In genomic region chr20:20184711-20185110, GRCh38 we compare ENCODE assay signal across 19 cellular contexts.
"Had no signal": no experiment of that assay in that cellular context is flagged by ENCODE, and none has a peak within 500 bp of the region (broad histone marks: within the 10 kb centered on the region; RNA-seq: fewer than 3 reads in every experiment).

No MANE protein-coding gene starts in this region.

- DNase-seq: activated CD8-positive, alpha-beta memory T cell treated with anti-CD3 and anti-CD28 coated beads for 24 hours; activated CD8-positive, alpha-beta memory T cell treated with anti-CD3 and anti-CD28 coated beads, Interleukin-2, amount 50 U/mL, for 4 hours; activated naive CD4-positive, alpha-beta T cell; activated T-cell treated with anti-CD3 and anti-CD28 coated beads, Interleukin-2, amount 50 U/mL, for 24 hours; adrenal gland; brain microvascular endothelial cell; caudate nucleus; effector CD4-positive, alpha-beta T cell; left lung; naive B cell; spleen; stimulated activated CD4-positive, alpha-beta T cell treated with anti-CD3 and anti-CD28 coated beads, Interleukin-4, amount 100 ng/mL, for 1 hour; stimulated activated naive CD4-positive, alpha-beta T cell; T-helper 9 cell; upper lobe of left lung had no signal

- H3K9ac ChIP-seq: neural progenitor cell had no signal

- H3K36me3 ChIP-seq: adrenal gland, ascending aorta, brain microvascular endothelial cell, left lung, neural progenitor cell, spleen, thoracic aorta, upper lobe of left lung had no signal

- H3K4me3 ChIP-seq: adrenal gland, ascending aorta, left lung, lung, neural progenitor cell, spleen, thoracic aorta, upper lobe of left lung had no signal

- H3K27me3 ChIP-seq: ascending aorta, brain microvascular endothelial cell, left lung, neural progenitor cell, upper lobe of left lung had no signal

- H3K4me1 ChIP-seq: adrenal gland, ascending aorta, left lung, neural progenitor cell, spleen, upper lobe of left lung had no signal

- H3K9me3 ChIP-seq: adrenal gland, ascending aorta, left lung, thoracic aorta, upper lobe of left lung had no signal

- H3K27ac ChIP-seq: adrenal gland, ascending aorta, brain microvascular endothelial cell, left lung, neural progenitor cell, spleen, thoracic aorta, upper lobe of left lung had no signal
